Comparison of ENCODE assay signal across 14 cellular contexts in the genomic region with DNA sequence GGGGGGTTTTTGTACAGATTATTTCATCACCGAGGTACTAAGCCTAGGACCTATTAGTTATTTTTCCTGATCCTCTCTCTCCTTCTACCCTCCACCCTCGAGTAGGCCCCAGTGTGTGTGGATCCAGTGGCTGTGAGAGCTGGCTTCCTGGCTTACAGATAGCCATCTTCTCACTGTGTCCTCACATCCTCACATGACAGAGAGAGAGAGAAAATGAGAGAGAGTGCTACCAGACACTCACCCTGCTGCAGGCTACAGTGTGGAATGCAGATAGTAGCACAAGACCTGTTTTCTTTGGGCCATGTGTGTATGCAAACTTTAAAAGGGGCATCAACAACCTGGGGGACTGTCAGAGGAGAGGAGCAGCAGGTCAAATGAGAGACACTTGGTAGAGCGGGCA. TPM values are rescaled to one million over a fixed set of nuclear protein-coding genes. Genes with fewer than 3 reads are reported as not detected.
"Had no signal": no experiment of that assay in that cellular context is flagged by ENCODE, and none has a peak within 500 bp of the region (broad histone marks: within the 10 kb centered on the region; RNA-seq: fewer than 3 reads in every experiment).

No MANE protein-coding gene starts in this region.

- H3K36me3 Mint-ChIP-seq: activated naive CD4-positive, alpha-beta T cell treated with anti-CD3 and anti-CD28 coated beads, Interleukin-2, amount 50 U/mL, for 24 hours; immature natural killer cell; memory B cell had no signal

- H3K9me3 Mint-ChIP-seq: activated naive CD4-positive, alpha-beta T cell treated with anti-CD3 and anti-CD28 coated beads, Interleukin-2, amount 50 U/mL, for 24 hours; memory B cell; stimulated activated naive CD8-positive, alpha-beta T cell treated with anti-CD3 and anti-CD28 coated beads, Interleukin-15, amount 100 ng/mL, for 72 hours had no signal

- H3K27ac Mint-ChIP-seq: activated naive CD4-positive, alpha-beta T cell treated with anti-CD3 and anti-CD28 coated beads, Interleukin-2, amount 50 U/mL, for 24 hours; immature natural killer cell; memory B cell; stimulated activated naive CD8-positive, alpha-beta T cell treated with anti-CD3 and anti-CD28 coated beads, Interleukin-15, amount 100 ng/mL, for 72 hours had no signal

- ATAC-seq: activated CD4-positive, CD25-positive, alpha-beta regulatory T cell treated with anti-CD3 and anti-CD28 coated beads, Interleukin-2, amount 50 U/mL, for 24 hours; left colon; stimulated activated naive CD8-positive, alpha-beta T cell treated with anti-CD3 and anti-CD28 coated beads, Interleukin-15, amount 100 ng/mL, for 72 hours had no signal

- H3K4me1 Mint-ChIP-seq: activated naive CD4-positive, alpha-beta T cell treated with anti-CD3 and anti-CD28 coated beads, Interleukin-2, amount 50 U/mL, for 24 hours; memory B cell; stimulated activated naive CD8-positive, alpha-beta T cell treated with anti-CD3 and anti-CD28 coated beads, Interleukin-15, amount 100 ng/mL, for 72 hours had no signal

- DNase-seq: activated T-cell treated with anti-CD3 and anti-CD28 coated beads, Interleukin-2, amount 50 U/mL, for 1 hour; brain microvascular endothelial cell; dorsolateral prefrontal cortex; foreskin fibroblast; immature natural killer cell; left colon; stimulated activated CD4-positive, alpha-beta T cell treated with anti-CD3 and anti-CD28 coated beads, Interleukin-15, amount 100 ng/mL, for 24 hours; stimulated activated CD4-positive, alpha-beta T cell treated with anti-CD3 and anti-CD28 coated beads, Interleukin-4, amount 100 ng/mL, for 24 hours; stimulated activated naive CD8-positive, alpha-beta T cell treated with anti-CD3 and anti-CD28 coated beads, Interleukin-15, amount 100 ng/mL, for 72 hours had no signal

- H3K4me3 Mint-ChIP-seq: activated naive CD4-positive, alpha-beta T cell treated with anti-CD3 and anti-CD28 coated beads, Interleukin-2, amount 50 U/mL, for 24 hours; immature natural killer cell; memory B cell; stimulated activated naive CD8-positive, alpha-beta T cell treated with anti-CD3 and anti-CD28 coated beads, Interleukin-15, amount 100 ng/mL, for 72 hours had no signal

RNA-seq across cellular contexts. Expression of gene KCNK3, which starts 9.5 kb away (rescaled TPM):
- total RNA-seq: osteoblast; T-helper 2 cell treated with Interferon-gamma antibody and Interleukin-4, amounts not matched to agents 100 ng/mL and 5 ng/mL, for 36 hours had no signal
